8 cellular contexts compared by ENCODE assay signal in the genomic region with DNA sequence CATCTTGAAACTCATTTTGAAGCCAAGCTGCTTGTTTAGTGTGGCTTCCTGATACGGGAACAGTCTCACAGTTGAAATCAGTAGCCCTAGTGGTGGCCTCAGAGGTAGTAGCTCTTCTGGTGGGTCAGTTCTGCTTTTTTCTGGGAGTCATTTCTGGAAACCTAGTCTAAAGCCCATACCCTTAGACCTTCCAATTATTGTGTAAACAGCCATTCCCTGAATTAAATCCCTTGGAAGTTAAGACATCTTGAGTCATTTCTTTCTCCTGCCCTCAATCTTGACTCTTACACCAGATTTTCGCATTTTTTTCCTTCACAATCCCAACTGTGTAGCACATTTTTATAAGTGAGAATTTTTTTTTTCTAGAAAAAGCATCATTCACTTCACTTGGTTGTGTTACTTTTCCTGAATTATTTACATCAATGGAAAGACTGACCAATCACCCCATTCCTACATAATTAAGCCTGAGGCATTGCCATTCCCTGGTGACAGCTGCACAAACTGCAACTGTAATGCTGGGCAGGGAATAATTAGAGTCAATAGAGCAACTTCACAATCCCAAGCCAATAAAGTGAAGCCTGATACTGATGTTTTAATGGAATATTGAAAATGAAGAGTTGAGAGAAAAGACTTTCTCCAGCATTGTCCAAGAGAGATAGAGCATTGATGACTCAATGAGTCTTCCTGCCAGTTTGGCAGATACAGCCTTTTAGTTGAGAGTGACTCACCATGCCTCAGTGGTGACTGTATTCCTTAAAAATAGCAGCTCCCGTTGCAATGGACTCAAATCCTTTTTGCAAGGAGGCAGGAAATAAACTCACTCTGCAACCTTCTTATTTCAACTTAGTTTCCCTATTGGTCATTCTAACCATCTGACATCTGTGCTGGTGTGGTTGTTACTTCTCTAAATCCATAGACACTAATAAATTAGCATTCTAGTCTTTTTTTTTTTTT. TPM values are rescaled to one million over a fixed set of nuclear protein-coding genes. Genes with fewer than 3 reads are reported as not detected.
DNase-seq lines count a peak whose midpoint lies in the region; ATAC-seq and TF ChIP-seq lines count a peak whose summit lies in the region.

No MANE protein-coding gene starts in this region.

- H3K27ac Mint-ChIP-seq in T-helper 17 cell, result no peak overlapping the region

- POLR2A ChIA-PET in AG04450 (lab: Yijun Ruan, JAX), result interaction anchor here (0.7 to 1.5 kb wide), 3 partner anchors 12 to 623 kb away, joined by 3 to 10 read pairs (median 5); no protein-coding TSS in a partner anchor

- DNase-seq in AG04450 (ENCODE audit: low read depth, low spot score), result peak; percentile 96
- peak; percentile 69 for DNase-seq in NCI-H146 treated with DMSO at 0.1 percent for 48 hours (lab: John Stamatoyannopoulos, UW; ENCODE audit: unreplicated experiment)
- DNase-seq in dedifferentiated amniotic fluid mesenchymal stem cell (ENCODE audit: extremely low spot score), result peak; percentile 95
- peak; percentile 55 for DNase-seq in mucosa of gallbladder (ENCODE audit: low spot score)
- no peak for DNase-seq in DMS114 treated with DMSO at 0.1 percent for 48 hours (lab: John Stamatoyannopoulos, UW; ENCODE audit: unreplicated experiment)
- no peak for DNase-seq in NCI-H2171 (lab: John Stamatoyannopoulos, UW)
- DNase-seq in T-helper 17 cell, result no peak

- H3K4me1 Mint-ChIP-seq in T-helper 17 cell, result peaks cover 15% of the 10 kb centered on the region

- H3K4me3 ChIP-seq in AG04450 (ENCODE audit: low read depth, low read length), result peak overlapping the region; percentile 17; the same call in 1 of the 2 replicates

- ATAC-seq in GM21367 (IDR thresholded peaks at IDR 0.05; ENCODE audit: unreplicated experiment) (peak; percentile 71), T-helper 17 cell (no peak)

- CTCF ChIA-PET in AG04450 (lab: Charles Lee), result interaction anchor here (0.6 to 2.3 kb wide), 7 partner anchors 14 to 619 kb away, joined by 3 to 19 read pairs (median 4); partner anchors contain the start of genes SEPSECS and ZCCHC4

- H3K4me3 Mint-ChIP-seq in T-helper 17 cell, result no peak overlapping the region

- H3K27ac ChIP-seq in AG04450 (ENCODE audit: low read depth, low read length), result peak overlapping the region; percentile 72

- no peaks in the 10 kb centered on the region for H3K27me3 ChIP-seq in AG04450 (ENCODE audit: control insufficient read depth, insufficient read depth, low read length)

- no peaks in the 10 kb centered on the region for H3K36me3 Mint-ChIP-seq in T-helper 17 cell (ENCODE audit: low read depth)

- no peak for TF ChIP-seq CTCF in AG04450 (IDR thresholded peaks at IDR 0.05; ENCODE audit: low read depth, low read length)

- H3K27me3 Mint-ChIP-seq in T-helper 17 cell, result no peaks in the 10 kb centered on the region

- H3K9me3 ChIP-seq in AG04450 (ENCODE audit: control insufficient read depth, insufficient read depth, low read length) (no peaks in the 10 kb centered on the region), T-helper 17 cell (ENCODE audit: control insufficient read depth, low read length, poor library complexity, severe bottlenecking) (no peaks in the 10 kb centered on the region)

RNA-seq across cellular contexts. Expression of gene SEPSECS, which starts 13.0 kb away (rescaled TPM):
- 4.7 and 6.2 TPM in 2 replicates for polyA plus RNA-seq in AG04450 (2011; rRNA removed)
- 3.9 and 4.6 TPM in 2 replicates for polyA minus RNA-seq in AG04450 (2011; rRNA and poly(A)+ RNA removed)
- total RNA-seq in mucosa of gallbladder (17.2 TPM), T-helper 17 cell (10 to 100 TPM; 15.9 to 21.2 TPM)

Comparison
In these comparisons a context has a peak if more than half of its experiments do, and no peak if none do; other contexts are left out.
1. DNase-seq: peak in AG04450 (single experiment), NCI-H146 treated with DMSO at 0.1 percent for 48 hours (single experiment), dedifferentiated amniotic fluid mesenchymal stem cell (single experiment) and mucosa of gallbladder (single experiment); none in DMS114 treated with DMSO at 0.1 percent for 48 hours (single experiment), NCI-H2171 (single experiment) and T-helper 17 cell (0 of 3).